13 cellular contexts compared by ENCODE assay signal in the genomic region with DNA sequence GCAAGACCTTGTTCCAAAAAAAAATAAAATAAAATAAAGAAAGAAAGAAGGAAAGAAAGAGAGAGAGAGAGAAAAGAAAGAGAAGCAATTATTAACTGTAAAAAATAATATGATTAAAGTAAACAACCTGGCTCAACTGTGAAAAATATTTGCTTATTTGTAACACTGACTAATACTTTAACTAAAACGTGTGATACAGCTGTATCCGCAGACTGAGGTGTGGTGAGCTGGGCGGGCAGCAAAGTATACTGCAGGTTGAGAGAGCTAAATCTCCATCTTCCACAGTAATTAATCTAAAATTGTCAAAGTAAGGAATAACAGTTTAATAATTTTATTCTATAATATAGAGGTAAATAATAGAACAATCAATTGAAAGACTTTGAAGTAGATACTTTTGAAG.
DNase-seq lines count a peak whose midpoint lies in the region; ATAC-seq lines count a peak whose summit lies in the region.
"Had no signal": no experiment of that assay in that cellular context is flagged by ENCODE, and none has a peak within 500 bp of the region (broad histone marks: within the 10 kb centered on the region; RNA-seq: fewer than 3 reads in every experiment).

No MANE protein-coding gene starts in this region.

- DNase-seq in NCI-H510A treated with DMSO at 0.1 percent for 48 hours (lab: John Stamatoyannopoulos, UW): no peak
- DNase-seq: AML-193; Caco-2; Calu3; CD4-positive, alpha-beta T cell; CD8-positive, alpha-beta T cell; DMS79 treated with DMSO at 0.1 percent for 48 hours; GF-D8 had no signal

- ATAC-seq in GM18520 (IDR thresholded peaks at IDR 0.05; ENCODE audit: unreplicated experiment): peak; percentile 82
- peak; percentile 46 for ATAC-seq in GM21529 (IDR thresholded peaks at IDR 0.05; ENCODE audit: unreplicated experiment)
- ATAC-seq in HG03175 (IDR thresholded peaks at IDR 0.05; ENCODE audit: unreplicated experiment): peak; percentile 69
- no peak for ATAC-seq in GM19023 (IDR thresholded peaks at IDR 0.05; ENCODE audit: unreplicated experiment)
- ATAC-seq: A549; CD8-positive, alpha-beta T cell had no signal
